In the genomic region with DNA sequence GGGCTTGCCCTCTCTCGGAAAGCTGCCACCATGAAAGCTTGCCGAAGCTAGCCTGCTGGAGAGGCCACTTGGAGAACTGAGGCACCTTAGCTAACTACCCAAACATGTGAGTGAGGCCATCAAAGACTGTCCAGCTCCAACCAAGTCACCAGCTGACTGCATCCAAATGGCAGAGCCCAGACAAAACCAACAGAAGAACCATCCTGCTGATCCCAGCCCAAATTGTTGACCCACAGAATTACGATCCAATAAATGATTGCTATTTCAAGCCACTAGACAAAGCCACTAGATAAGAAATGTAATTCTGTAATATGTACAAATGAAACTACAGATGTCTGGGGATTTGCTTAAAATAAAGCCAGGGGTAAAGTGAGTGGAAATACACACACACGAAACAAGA, we compare ENCODE assay signal across 20 cellular contexts.
"Had no signal": no experiment of that assay in that cellular context is flagged by ENCODE, and none has a peak within 500 bp of the region (broad histone marks: within the 10 kb centered on the region; RNA-seq: fewer than 3 reads in every experiment).

No MANE protein-coding gene starts in this region.

- H3K36me3 Mint-ChIP-seq: stimulated activated memory B cell treated with anti-CD40 and anti-IgM and Interleukin-4, amounts not matched to agents 10 μg/mL and 1 μg/mL and 100 μg/mL, for 72 hours; type B pancreatic cell had no signal

- H3K9me3 Mint-ChIP-seq: central memory CD8-positive, alpha-beta T cell; stimulated activated memory B cell treated with anti-CD40 and anti-IgM and Interleukin-4, amounts not matched to agents 10 μg/mL and 1 μg/mL and 100 μg/mL, for 72 hours; type B pancreatic cell had no signal

- H3K4me3 Mint-ChIP-seq: activated CD8-positive, alpha-beta memory T cell treated with anti-CD3 and anti-CD28 coated beads, Interleukin-2, amount 10 ng/mL, durations not matched to agents 7 days and 5 days; activated T-helper 1 cell treated with anti-CD3 and anti-CD28 coated beads, Interleukin-12 subunit alpha, Interleukin-12 subunit beta, Interleukin-2, Interleukin-4 antibody, amounts not matched to agents 30 ng/mL and 10 ng/mL and 1 ng/mL, durations not matched to agents 14 hours and 24 hours and 36 hours; central memory CD8-positive, alpha-beta T cell; nephron progenitor cell; stimulated activated memory B cell treated with anti-CD40 and anti-IgM and Interleukin-4, amounts not matched to agents 10 μg/mL and 1 μg/mL and 100 μg/mL, for 72 hours; T-helper 2 cell treated with Interferon-gamma antibody and Interleukin-4, amounts not matched to agents 5 μg/mL and 100 μg/mL, for 36 hours; type B pancreatic cell had no signal

- DNase-seq: activated CD4-positive, CD25-positive, alpha-beta regulatory T cell treated with anti-CD3 and anti-CD28 coated beads, Interleukin-2, amount 50 U/mL, for 72 hours; activated CD8-positive, alpha-beta memory T cell treated with anti-CD3 and anti-CD28 coated beads, Interleukin-2, amount 10 ng/mL, durations not matched to agents 7 days and 5 days; heart right ventricle; islet precursor cell; left cardiac atrium; nephron progenitor cell; occipital lobe; WERI-Rb-1 had no signal

- H3K27me3 ChIP-seq: breast epithelium, dorsolateral prefrontal cortex, heart right ventricle, right lobe of liver had no signal

- ATAC-seq: activated CD8-positive, alpha-beta memory T cell treated with anti-CD3 and anti-CD28 coated beads, Interleukin-2, amount 10 ng/mL, durations not matched to agents 7 days and 5 days; activated naive CD4-positive, alpha-beta T cell treated with anti-CD3 and anti-CD28 coated beads, Interleukin-2, amount 50 U/mL, for 72 hours; heart right ventricle; left cardiac atrium; right lobe of liver; SK-N-SH treated with all-trans-retinoic acid at 6 μM for 48 hours; stimulated activated memory B cell treated with anti-CD40 and anti-IgM and Interleukin-4, amounts not matched to agents 10 μg/mL and 1 μg/mL and 100 μg/mL, for 72 hours had no signal

- H3K27me3 Mint-ChIP-seq: activated CD8-positive, alpha-beta memory T cell treated with anti-CD3 and anti-CD28 coated beads, Interleukin-2, amount 10 ng/mL, durations not matched to agents 7 days and 5 days; central memory CD8-positive, alpha-beta T cell; stimulated activated memory B cell treated with anti-CD40 and anti-IgM and Interleukin-4, amounts not matched to agents 10 μg/mL and 1 μg/mL and 100 μg/mL, for 72 hours; type B pancreatic cell had no signal

- H3K27ac ChIP-seq: breast epithelium, dorsolateral prefrontal cortex, heart right ventricle, right lobe of liver, thoracic aorta, WERI-Rb-1 had no signal

- H3K36me3 ChIP-seq: breast epithelium, heart right ventricle, right lobe of liver, thoracic aorta, WERI-Rb-1 had no signal

- H3K4me3 ChIP-seq: breast epithelium, dorsolateral prefrontal cortex, heart right ventricle, right lobe of liver, skin epidermis, thoracic aorta had no signal

- H3K9me3 ChIP-seq: breast epithelium had no signal

- H3K27ac Mint-ChIP-seq: activated CD8-positive, alpha-beta memory T cell treated with anti-CD3 and anti-CD28 coated beads, Interleukin-2, amount 10 ng/mL, durations not matched to agents 7 days and 5 days; activated naive CD4-positive, alpha-beta T cell treated with anti-CD3 and anti-CD28 coated beads, Interleukin-2, amount 50 U/mL, for 72 hours; activated T-helper 1 cell treated with anti-CD3 and anti-CD28 coated beads, Interleukin-12 subunit alpha, Interleukin-12 subunit beta, Interleukin-2, Interleukin-4 antibody, amounts not matched to agents 30 ng/mL and 10 ng/mL and 1 ng/mL, durations not matched to agents 14 hours and 24 hours and 36 hours; nephron progenitor cell; T-helper 2 cell treated with Interferon-gamma antibody and Interleukin-4, amounts not matched to agents 5 μg/mL and 100 μg/mL, for 36 hours; type B pancreatic cell had no signal
